ENCODE assay signal across 40 cellular contexts in genomic region chr5:102570747-102571146, GRCh38.
"Had no signal": no experiment of that assay in that cellular context is flagged by ENCODE, and none has a peak within 500 bp of the region (broad histone marks: within the 10 kb centered on the region; RNA-seq: fewer than 3 reads in every experiment).

No MANE protein-coding gene starts in this region.

- H3K4me1 Mint-ChIP-seq: activated naive CD4-positive, alpha-beta T cell treated with anti-CD3 and anti-CD28 coated beads, Interleukin-2, amount 10 ng/mL, durations not matched to agents 7 days and 5 days; activated naive CD4-positive, alpha-beta T cell treated with anti-CD3 and anti-CD28 coated beads, Interleukin-2, amount 50 U/mL, for 24 hours; activated naive CD8-positive, alpha-beta T cell treated with anti-CD3 and anti-CD28 coated beads for 36 hours; activated naive CD8-positive, alpha-beta T cell treated with anti-CD3 and anti-CD28 coated beads, Interleukin-2, amount 10 ng/mL, durations not matched to agents 7 days and 5 days; activated naive CD8-positive, alpha-beta T cell treated with anti-CD3 and anti-CD28 coated beads, Interleukin-2, amount 50 U/mL, for 24 hours; activated T-helper 17 cell treated with anti-CD3 and anti-CD28 coated beads, Interleukin-2, amount 50 U/mL, for 72 hours; brain; central memory CD8-positive, alpha-beta T cell had no signal

- H3K36me3 Mint-ChIP-seq: activated naive CD4-positive, alpha-beta T cell treated with anti-CD3 and anti-CD28 coated beads, Interleukin-2, amount 10 ng/mL, durations not matched to agents 7 days and 5 days; activated naive CD4-positive, alpha-beta T cell treated with anti-CD3 and anti-CD28 coated beads, Interleukin-2, amount 50 U/mL, for 24 hours; activated naive CD4-positive, alpha-beta T cell treated with anti-CD3 and anti-CD28 coated beads, Interleukin-2, amount 50 U/mL, for 72 hours; activated naive CD8-positive, alpha-beta T cell; activated naive CD8-positive, alpha-beta T cell treated with anti-CD3 and anti-CD28 coated beads for 36 hours; activated naive CD8-positive, alpha-beta T cell treated with anti-CD3 and anti-CD28 coated beads, Interleukin-2, amount 10 ng/mL, durations not matched to agents 7 days and 5 days; brain had no signal

- H3K27ac ChIP-seq: adrenal gland, ascending aorta, body of pancreas, brain microvascular endothelial cell, breast epithelium, cardiac muscle cell had no signal

- H3K9me3 Mint-ChIP-seq: activated naive CD4-positive, alpha-beta T cell treated with anti-CD3 and anti-CD28 coated beads, Interleukin-2, amount 10 ng/mL, durations not matched to agents 7 days and 5 days; activated naive CD4-positive, alpha-beta T cell treated with anti-CD3 and anti-CD28 coated beads, Interleukin-2, amount 50 U/mL, for 24 hours; activated naive CD4-positive, alpha-beta T cell treated with anti-CD3 and anti-CD28 coated beads, Interleukin-2, amount 50 U/mL, for 72 hours; activated naive CD8-positive, alpha-beta T cell treated with anti-CD3 and anti-CD28 coated beads for 36 hours; activated naive CD8-positive, alpha-beta T cell treated with anti-CD3 and anti-CD28 coated beads, Interleukin-2, amount 10 ng/mL, durations not matched to agents 7 days and 5 days; activated naive CD8-positive, alpha-beta T cell treated with anti-CD3 and anti-CD28 coated beads, Interleukin-2, amount 50 U/mL, for 24 hours; activated T-cell treated with anti-CD3 and anti-CD28 coated beads, Interleukin-2, amount 50 U/mL, for 24 hours; activated T-cell treated with anti-CD3 and anti-CD28 coated beads, Interleukin-2, amount 50 U/mL, for 4 hours; activated T-helper 1 cell treated with anti-CD3 and anti-CD28 coated beads, Interleukin-12 subunit alpha, Interleukin-12 subunit beta, Interleukin-2, Interleukin-4 antibody, amounts not matched to agents 30 ng/mL and 10 ng/mL and 1 ng/mL, durations not matched to agents 14 hours and 24 hours and 36 hours; activated T-helper 17 cell treated with anti-CD3 and anti-CD28 coated beads, Interleukin-2, amount 50 U/mL, for 72 hours; activated T-helper 2 cell treated with anti-CD3 and anti-CD28 coated beads, Interferon-gamma antibody, Interleukin-2, Interleukin-4, amounts not matched to agents 10 μg/mL and 5 μg/mL and 100 μg/mL, durations not matched to agents 14 hours and 24 hours and 36 hours; central memory CD8-positive, alpha-beta T cell had no signal

- H3K36me3 ChIP-seq: adrenal gland, ascending aorta, brain microvascular endothelial cell, breast epithelium, cardiac muscle cell had no signal

- H3K27ac Mint-ChIP-seq: activated naive CD4-positive, alpha-beta T cell treated with anti-CD3 and anti-CD28 coated beads for 36 hours; activated naive CD4-positive, alpha-beta T cell treated with anti-CD3 and anti-CD28 coated beads, Interleukin-2, amount 10 ng/mL, durations not matched to agents 7 days and 5 days; activated naive CD4-positive, alpha-beta T cell treated with anti-CD3 and anti-CD28 coated beads, Interleukin-2, amount 50 U/mL, for 24 hours; activated naive CD4-positive, alpha-beta T cell treated with anti-CD3 and anti-CD28 coated beads, Interleukin-2, amount 50 U/mL, for 72 hours; activated naive CD8-positive, alpha-beta T cell; activated naive CD8-positive, alpha-beta T cell treated with anti-CD3 and anti-CD28 coated beads for 36 hours; activated naive CD8-positive, alpha-beta T cell treated with anti-CD3 and anti-CD28 coated beads, Interleukin-2, amount 10 ng/mL, durations not matched to agents 7 days and 5 days; activated naive CD8-positive, alpha-beta T cell treated with anti-CD3 and anti-CD28 coated beads, Interleukin-2, amount 50 U/mL, for 24 hours; activated T-cell treated with anti-CD3 and anti-CD28 coated beads, Interleukin-2, amount 50 U/mL, for 24 hours; activated T-cell treated with anti-CD3 and anti-CD28 coated beads, Interleukin-2, amount 50 U/mL, for 72 hours; activated T-helper 1 cell treated with anti-CD3 and anti-CD28 coated beads, Interleukin-12 subunit alpha, Interleukin-12 subunit beta, Interleukin-2, Interleukin-4 antibody, amounts not matched to agents 30 ng/mL and 10 ng/mL and 1 ng/mL, durations not matched to agents 14 hours and 24 hours and 36 hours; activated T-helper 17 cell treated with anti-CD3 and anti-CD28 coated beads, Interleukin-2, amount 50 U/mL, for 72 hours; activated T-helper 2 cell treated with anti-CD3 and anti-CD28 coated beads, Interferon-gamma antibody, Interleukin-2, Interleukin-4, amounts not matched to agents 10 μg/mL and 5 μg/mL and 100 μg/mL, durations not matched to agents 14 hours and 24 hours and 36 hours; brain had no signal

- H3K4me3 ChIP-seq: adrenal gland, ascending aorta, body of pancreas, breast epithelium, cardiac muscle cell had no signal

- H3K4me3 Mint-ChIP-seq: activated naive CD4-positive, alpha-beta T cell treated with anti-CD3 and anti-CD28 coated beads for 36 hours; activated naive CD4-positive, alpha-beta T cell treated with anti-CD3 and anti-CD28 coated beads, Interleukin-2, amount 10 ng/mL, durations not matched to agents 7 days and 5 days; activated naive CD4-positive, alpha-beta T cell treated with anti-CD3 and anti-CD28 coated beads, Interleukin-2, amount 50 U/mL, for 24 hours; activated naive CD8-positive, alpha-beta T cell; activated naive CD8-positive, alpha-beta T cell treated with anti-CD3 and anti-CD28 coated beads for 36 hours; activated naive CD8-positive, alpha-beta T cell treated with anti-CD3 and anti-CD28 coated beads, Interleukin-2, amount 10 ng/mL, durations not matched to agents 7 days and 5 days; activated naive CD8-positive, alpha-beta T cell treated with anti-CD3 and anti-CD28 coated beads, Interleukin-2, amount 50 U/mL, for 24 hours; activated T-cell treated with anti-CD3 and anti-CD28 coated beads, Interleukin-2, amount 50 U/mL, for 24 hours; activated T-cell treated with anti-CD3 and anti-CD28 coated beads, Interleukin-2, amount 50 U/mL, for 4 hours; activated T-cell treated with anti-CD3 and anti-CD28 coated beads, Interleukin-2, amount 50 U/mL, for 72 hours; activated T-helper 1 cell treated with anti-CD3 and anti-CD28 coated beads, Interleukin-12 subunit alpha, Interleukin-12 subunit beta, Interleukin-2, Interleukin-4 antibody, amounts not matched to agents 30 ng/mL and 10 ng/mL and 1 ng/mL, durations not matched to agents 14 hours and 24 hours and 36 hours; activated T-helper 17 cell treated with anti-CD3 and anti-CD28 coated beads, Interleukin-2, amount 50 U/mL, for 72 hours; brain; central memory CD8-positive, alpha-beta T cell had no signal

- H3K9me3 ChIP-seq: adrenal gland, ascending aorta, body of pancreas had no signal

- H3K27me3 Mint-ChIP-seq: activated naive CD4-positive, alpha-beta T cell treated with anti-CD3 and anti-CD28 coated beads, Interleukin-2, amount 10 ng/mL, durations not matched to agents 7 days and 5 days had no signal

- ATAC-seq: activated naive CD4-positive, alpha-beta T cell treated with anti-CD3 and anti-CD28 coated beads, Interleukin-2, amount 50 U/mL, for 72 hours; activated naive CD8-positive, alpha-beta T cell treated with anti-CD3 and anti-CD28 coated beads, Interleukin-2, amount 50 U/mL, for 24 hours; activated T-cell treated with anti-CD3 and anti-CD28 coated beads, Interleukin-2, amount 50 U/mL, for 4 hours; activated T-cell treated with anti-CD3 and anti-CD28 coated beads, Interleukin-2, amount 50 U/mL, for 72 hours; activated T-helper 17 cell treated with anti-CD3 and anti-CD28 coated beads, Interleukin-2, amount 50 U/mL, for 72 hours; body of pancreas had no signal

- H3K4me1 ChIP-seq: adrenal gland, ascending aorta, body of pancreas, breast epithelium had no signal

- H3K27me3 ChIP-seq: adrenal gland, ascending aorta, body of pancreas, brain microvascular endothelial cell, breast epithelium, cardiac muscle cell had no signal

- FAIRE-seq: astrocyte, bronchial epithelial cell had no signal

- DNase-seq: activated effector memory CD4-positive, alpha-beta T cell treated with anti-CD3 and anti-CD28 coated beads, Interleukin-2, amount 50 U/mL, for 16 hours; activated effector memory CD4-positive, alpha-beta T cell treated with Interleukin-2 at 50 U/mL for 16 hours; activated gamma-delta T cell; activated gamma-delta T cell treated with Interleukin-2 at 50 U/mL for 16 hours; activated naive CD4-positive, alpha-beta T cell; activated naive CD4-positive, alpha-beta T cell treated with anti-CD3 and anti-CD28 coated beads for 36 hours; activated naive CD4-positive, alpha-beta T cell treated with anti-CD3 and anti-CD28 coated beads, Interleukin-2, amount 10 ng/mL, durations not matched to agents 7 days and 5 days; activated naive CD4-positive, alpha-beta T cell treated with anti-CD3 and anti-CD28 coated beads, Interleukin-2, amount 50 U/mL, for 16 hours; activated naive CD4-positive, alpha-beta T cell treated with Interleukin-2 at 50 U/mL for 16 hours; activated naive CD8-positive, alpha-beta T cell treated with anti-CD3 and anti-CD28 coated beads for 36 hours; activated naive CD8-positive, alpha-beta T cell treated with anti-CD3 and anti-CD28 coated beads, Interleukin-2, amount 10 ng/mL, durations not matched to agents 7 days and 5 days; activated naive CD8-positive, alpha-beta T cell treated with anti-CD3 and anti-CD28 coated beads, Interleukin-2, amount 50 U/mL, for 24 hours; activated T-cell treated with anti-CD3 and anti-CD28 coated beads, Interleukin-2, amount 50 U/mL, for 1 hour; activated T-cell treated with anti-CD3 and anti-CD28 coated beads, Interleukin-2, amount 50 U/mL, for 24 hours; activated T-cell treated with anti-CD3 and anti-CD28 coated beads, Interleukin-2, amount 50 U/mL, for 4 hours; activated T-cell treated with anti-CD3 and anti-CD28 coated beads, Interleukin-2, amount 50 U/mL, for 48 hours; activated T-cell treated with anti-CD3 and anti-CD28 coated beads, Interleukin-2, amount 50 U/mL, for 72 hours; adrenal gland; amniotic stem cell; amygdala; anterior cingulate cortex; aorta; body of pancreas; brain microvascular endothelial cell; caudate nucleus; central memory CD4-positive, alpha-beta T cell; cerebellar nuclear complex had no signal
